In genomic region chr3:146134348-146135117, GRCh38 we compare ENCODE assay signal across 13 cellular contexts. TPM values are rescaled to one million over a fixed set of nuclear protein-coding genes. Genes with fewer than 3 reads are reported as not detected.
DNase-seq lines count a peak whose midpoint lies in the region; ATAC-seq, FAIRE-seq and TF ChIP-seq lines count a peak whose summit lies in the region.
"Had no signal": no experiment of that assay in that cellular context is flagged by ENCODE, and none has a peak within 500 bp of the region (broad histone marks: within the 10 kb centered on the region; RNA-seq: fewer than 3 reads in every experiment).

No MANE protein-coding gene starts in this region.

- H3K14ac ChIP-seq in H1 (ENCODE audit: insufficient read length): no peak overlapping the region

- in situ Hi-C loops in HepG2 (cut with HindIII; ENCODE audit: extremely low pct_ligation_motif_present, low pct_unique_long_range_greater_than_20kb): no loop called here

- H3K79me2 ChIP-seq in Karpas-422 (ENCODE audit: low read length) (no peaks in the 10 kb centered on the region), H1 (ENCODE audit: control insufficient read depth in 1 of 2, insufficient read depth in 2 of 2, low read length in 2 of 2) (peaks cover 0 to 55% of the 10 kb centered on the region in 2 experiments; a peak in 2 of 4 replicates), HepG2 (ENCODE audit: insufficient read depth, low read length) (peaks cover 99% of the 10 kb centered on the region)

- no peak overlapping the region for H4K91ac ChIP-seq in H1 (replicated peaks; ENCODE audit: insufficient read length, low read length)

- H2BK12ac ChIP-seq in H1 (ENCODE audit: low read depth, low read length): no peak overlapping the region

- ATAC-seq in HepG2: no peak; the same call in 2 of the 3 replicates
- no peak for ATAC-seq in HG02759 (IDR thresholded peaks at IDR 0.05; ENCODE audit: unreplicated experiment)
- no peak for ATAC-seq in GM21526 (IDR thresholded peaks at IDR 0.05; ENCODE audit: low FRiP score, unreplicated experiment)

- CTCF ChIA-PET in H1 (lab: Charles Lee; ENCODE audit: partially characterized antibody) (no interaction called here), HepG2 (lab: Yijun Ruan, JAX; ENCODE audit: low intra/inter-chr PET ratio, low total read pairs) (no interaction called here)

- no peaks in the 10 kb centered on the region; the same call in 1 of the 2 replicates for H3K9me2 ChIP-seq in Karpas-422 (replicated peaks; ENCODE audit: insufficient read depth, low read length)

- intact Hi-C loops in HepG2 (cut with micrococcal nuclease; ENCODE audit: unreplicated experiment): loop anchor here (1.0 kb wide), 1 partner anchor 8 kb away; no protein-coding TSS in a partner anchor

- H3K4me3 ChIP-seq in Karpas-422 (ENCODE audit: low read length) (no peak overlapping the region), H1 (ENCODE audit: extremely low read depth in 1 of 4, insufficient read depth in 2 of 4, low read depth in 3 of 4, low read length in 4 of 4) (0 out of 8 replicates have a peak overlapping the region, but pooled peaks of 1 of the 4 experiments have one; percentile 11), HepG2 (replicated peaks in 1 of 3; ENCODE audit: insufficient read depth in 1 of 3, low read depth in 2 of 3, low read length in 3 of 3) (no peak overlapping the region)
- H3K4me3 ChIP-seq: ascending aorta, suprapubic skin had no signal

- no peak overlapping the region for H3K9ac ChIP-seq in Karpas-422 (ENCODE audit: low read length)
- H3K9ac ChIP-seq in H1 (replicated peaks in 1 of 4; ENCODE audit: extremely low read depth in 1 of 4, low read depth in 3 of 4, low read length in 3 of 4): no peak overlapping the region
- H3K9ac ChIP-seq in HepG2 (ENCODE audit: insufficient read depth, low read depth, low read length): no peak overlapping the region

- TF ChIP-seq CTCF in H1 (IDR thresholded peaks at IDR 0.05; ENCODE audit: control extremely low read depth in 1 of 3, insufficient read depth in 1 of 3, low read depth in 1 of 3, low read length in 3 of 3): no peak
- TF ChIP-seq CTCF in HepG2 (CRISPR knock-in tag; IDR thresholded peaks at IDR 0.05): no peak

- DNase-seq in ELF-1 (ENCODE audit: low read depth, low spot score): peak; percentile 18
- peak; percentile 17 for DNase-seq in Karpas-422
- DNase-seq in H1 (ENCODE audit: low read depth in 1 of 2, low spot score in 2 of 2): peak in 1 of 2 experiments; percentile 10
- DNase-seq in HepG2 (ENCODE audit: low spot score): peak; percentile 36
- DNase-seq in NCI-H2081 treated with DMSO at 0.1 percent for 48 hours (lab: John Stamatoyannopoulos, UW): no peak
- DNase-seq in GM12891 (ENCODE audit: insufficient read length, low spot score): no peak
- DNase-seq: activated gamma-delta T cell, AML-193 had no signal

- H3K23ac ChIP-seq in H1 (ENCODE audit: insufficient read length): no peak overlapping the region

- WGBS in H1 (ENCODE audit: extremely low coverage in 1 of 2, insufficient coverage in 1 of 2, insufficient read length in 1 of 2, insufficient replicate concordance in 2 of 2, low coverage in 1 of 2, low lambda C conversion rate in 2 of 2, missing lambda C conversion rate in 1 of 2), 2 experiments: 33% methylated on average over 5 of the region's 5 CpGs; no CpG with 5 or more reads in 1 of the 2 experiments
- 89% methylated on average over 5 of the region's 5 CpGs for WGBS in HepG2 (ENCODE audit: low lambda C conversion rate)

- no peaks in the 10 kb centered on the region for H3K23me2 ChIP-seq in H1 (ENCODE audit: low read depth, low read length)

- H3K4me2 ChIP-seq in Karpas-422 (ENCODE audit: low read depth, low read length, poor library complexity, severe bottlenecking): no peak overlapping the region
- H3K4me2 ChIP-seq in H1 (ENCODE audit: insufficient read depth in 1 of 2, low read depth in 2 of 2, low read length in 2 of 2): peak overlapping the region in 1 of 2 experiments; percentile 16; a peak in 1 of 4 replicates
- H3K4me2 ChIP-seq in HepG2 (ENCODE audit: low read depth, low read length): no peak overlapping the region

- no peak overlapping the region for H3K4ac ChIP-seq in H1 (replicated peaks; ENCODE audit: insufficient read length, low read depth, low read length)

- H3K56ac ChIP-seq in H1 (replicated peaks; ENCODE audit: insufficient read length, low read depth, low read length): no peak overlapping the region

- H2AFZ ChIP-seq in Karpas-422 (ENCODE audit: low read length): no peak overlapping the region
- H2AFZ ChIP-seq in H1 (ENCODE audit: low read length): no peak overlapping the region
- H2AFZ ChIP-seq in HepG2 (ENCODE audit: low read length): no peak overlapping the region

- no peak overlapping the region for H2AK5ac ChIP-seq in H1 (ENCODE audit: low read depth, low read length)

- H4K8ac ChIP-seq in H1 (ENCODE audit: extremely low read depth, insufficient read depth, low read length): no peak overlapping the region

- POLR2A ChIA-PET in H1 (lab: Charles Lee; ENCODE audit: partially characterized antibody): no interaction called here
- POLR2A ChIA-PET in HepG2 (lab: Yijun Ruan, JAX): interaction anchor here (2.5 kb wide), 1 partner anchor 26 kb away, joined by 9 read pairs; the partner anchor contains the start of gene PLOD2

- no peak overlapping the region for H2BK20ac ChIP-seq in H1 (ENCODE audit: low read length)

- TF ChIP-seq RAD21 in H1 (IDR thresholded peaks at IDR 0.05 in 1 of 2, conservative IDR thresholded peaks at IDR 0.05 in 1 of 2; ENCODE audit: low read depth in 2 of 2, low read length in 2 of 2) (no peak), HepG2 (CRISPR knock-in tag; IDR thresholded peaks at IDR 0.05) (no peak)

- no peak; a peak in 1 of 3 replicates for TF ChIP-seq EP300 in H1 (IDR thresholded peaks at IDR 0.05; ENCODE audit: borderline replicate concordance in 1 of 2, low read depth in 2 of 2, low read length in 2 of 2)
- TF ChIP-seq EP300 in HepG2 (IDR thresholded peaks at IDR 0.05; ENCODE audit: low read depth in 2 of 2, low read length in 2 of 2): no peak
- TF ChIP-seq EP300 in HepG2 (CRISPR knock-in tag; IDR thresholded peaks at IDR 0.05; ENCODE audit: borderline replicate concordance): no peak

- FAIRE-seq in H1 (lab: Jason Lieb, UNC): peak; percentile 63
- no peak for FAIRE-seq in HepG2 (lab: Jason Lieb, UNC)
- FAIRE-seq in GM12891 (lab: Jason Lieb, UNC): no peak
- FAIRE-seq: frontal cortex had no signal

- H2BK15ac ChIP-seq in H1 (ENCODE audit: low read length): no peak overlapping the region

- H3K4me1 ChIP-seq in Karpas-422 (ENCODE audit: low read length) (no peaks in the 10 kb centered on the region), H1 (replicated peaks in 1 of 4; ENCODE audit: control insufficient read depth in 3 of 4, insufficient read depth in 4 of 4, low read length in 3 of 4) (peaks cover 0 to 9% (median 2%) of the 10 kb centered on the region in 4 experiments; a peak in 1 of 7 replicates), HepG2 (ENCODE audit: insufficient read depth, low read length) (peaks cover 73% of the 10 kb centered on the region)
- H3K4me1 ChIP-seq: suprapubic skin had no signal

- no peaks in the 10 kb centered on the region for H4K20me1 ChIP-seq in Karpas-422 (ENCODE audit: insufficient read depth, low read depth, low read length)
- H4K20me1 ChIP-seq in H1 (replicated peaks in 1 of 2; ENCODE audit: control insufficient read depth in 1 of 2, insufficient read depth in 2 of 2, low read length in 2 of 2): no peaks in the 10 kb centered on the region
- peaks cover 99% of the 10 kb centered on the region for H4K20me1 ChIP-seq in HepG2 (ENCODE audit: insufficient read depth, low read length)

- no peak overlapping the region for H2BK5ac ChIP-seq in H1 (ENCODE audit: low read depth, low read length)

- H4K5ac ChIP-seq in H1 (ENCODE audit: insufficient read length, low read depth, low read length): peak overlapping the region; percentile 20

- H2BK120ac ChIP-seq in H1 (replicated peaks; ENCODE audit: low read depth, low read length): no peak overlapping the region

- H3K9me3 ChIP-seq in Karpas-422 (ENCODE audit: low read length) (no peaks in the 10 kb centered on the region), H1 (ENCODE audit: insufficient read depth in 2 of 2, low read depth in 1 of 2, low read length in 1 of 2) (no peaks in the 10 kb centered on the region), HepG2 (ENCODE audit: low read length) (no peaks in the 10 kb centered on the region)
- H3K9me3 ChIP-seq: ascending aorta, suprapubic skin had no signal

- H3K27ac ChIP-seq in Karpas-422 (ENCODE audit: low read length) (no peak overlapping the region), H1 (ENCODE audit: low read depth, low read length) (no peak overlapping the region), HepG2 (ENCODE audit: extremely low read length, insufficient read depth, low read length) (peak overlapping the region; percentile 41)
- H3K27ac ChIP-seq: suprapubic skin had no signal

- H3K18ac ChIP-seq in H1 (ENCODE audit: extremely low read depth, low read length): no peak overlapping the region

- H3K27me3 ChIP-seq in Karpas-422 (ENCODE audit: low read length) (no peaks in the 10 kb centered on the region), H1 (replicated peaks in 1 of 4; ENCODE audit: control insufficient read depth in 3 of 4, extremely low read depth in 1 of 4, insufficient read depth in 3 of 4, low read length in 3 of 4) (no peaks in the 10 kb centered on the region), HepG2 (ENCODE audit: control insufficient read depth in 1 of 2, insufficient read depth in 2 of 2, low read length in 2 of 2) (no peaks in the 10 kb centered on the region)
- H3K27me3 ChIP-seq: ascending aorta, suprapubic skin had no signal

- TF ChIP-seq POLR2A in H1 (IDR thresholded peaks at IDR 0.05; ENCODE audit: control extremely low read depth in 1 of 2, low read depth in 2 of 2, low read length in 2 of 2) (no peak), HepG2 (IDR thresholded peaks at IDR 0.05; ENCODE audit: insufficient read depth in 1 of 2, low read depth in 2 of 2, low read length in 2 of 2) (no peak), GM12891 (IDR thresholded peaks at IDR 0.05; ENCODE audit: low read depth, low read length) (no peak)

- H3K36me3 ChIP-seq in Karpas-422 (ENCODE audit: insufficient read depth, low read length): no peaks in the 10 kb centered on the region
- H3K36me3 ChIP-seq in H1 (ENCODE audit: control insufficient read depth in 2 of 4, insufficient read depth in 4 of 4, low read length in 3 of 4): no peaks in the 10 kb centered on the region
- peaks cover 3 to 38% of the 10 kb centered on the region in 2 experiments for H3K36me3 ChIP-seq in HepG2 (replicated peaks in 1 of 2; ENCODE audit: control insufficient read depth in 1 of 2, insufficient read depth in 2 of 2, low read length in 2 of 2)
- H3K36me3 ChIP-seq: ascending aorta, suprapubic skin had no signal

- H3K79me1 ChIP-seq in H1 (ENCODE audit: low read depth, low read length): no peaks in the 10 kb centered on the region

- BruUV-seq in HepG2 (replicated peaks; lab: Mats Ljungman, UMichigan): no TSS peak

RNA-seq across cellular contexts. Expression of gene PLOD2, which starts 26.5 kb away (rescaled TPM):
- total RNA-seq in Karpas-422 (2014; rRNA removed; shearing (Covaris generic); ENCODE audit: low replicate concordance): not detected in 2 replicates
- 25.7 and 28.7 TPM in 2 replicates for total RNA-seq in H1 (2021; fragmentation: NEBNext Ultra II Directional; extraction: Animal tissue kit (Norgen Biotek cat#: 25700))
- polyA plus RNA-seq in H1 (2011; rRNA removed): 2.5 and 4.0 TPM in 2 replicates
- polyA plus RNA-seq in H1 (2011; cell fraction: cytosol; rRNA removed): 5.9 TPM
- 3.4 TPM for polyA plus RNA-seq in H1 (2011; cell fraction: nucleus; rRNA removed)
- polyA plus RNA-seq in H1 (2012, experiment 1 of 2): 9.4 to 20.5 TPM (median 15.2 TPM) in 4 replicates
- 1.1 TPM for polyA plus RNA-seq in H1 (2012, experiment 2 of 2)
- polyA plus RNA-seq in H1 (2013, experiment 1 of 2): 66.7 TPM
- 69.8 TPM for polyA plus RNA-seq in H1 (2013, experiment 2 of 2)
- 5.1 and 9.2 TPM in 2 replicates for polyA minus RNA-seq in H1 (2011; rRNA and poly(A)+ RNA removed)
- polyA minus RNA-seq in H1 (2011; cell fraction: cytosol; rRNA and poly(A)+ RNA removed): 6.1 TPM
- polyA minus RNA-seq in H1 (2011; cell fraction: nucleus; rRNA and poly(A)+ RNA removed): 14.6 TPM
- total RNA-seq in HepG2 (2016; rRNA removed; fragmentation: Illumina TruSeq; extraction: Trizol): 65.4 and 107 TPM in 2 replicates
- 55.1 and 56.4 TPM in 2 replicates for total RNA-seq in HepG2 (2016; cell fraction: cytosol; rRNA removed; fragmentation: Illumina TruSeq; extraction: Trizol; ENCODE audit: low read depth)
- total RNA-seq in HepG2 (2016; cell fraction: insoluble cytoplasmic fraction; rRNA removed; fragmentation: Illumina TruSeq; extraction: Trizol): 58.2 and 109 TPM in 2 replicates
- total RNA-seq in HepG2 (2016; cell fraction: membrane; rRNA removed; fragmentation: Illumina TruSeq; extraction: Trizol): 31.2 and 40.2 TPM in 2 replicates
- total RNA-seq in HepG2 (2016; cell fraction: nucleus; rRNA removed; fragmentation: Illumina TruSeq; extraction: Trizol): 140 and 154 TPM in 2 replicates
- 117 and 161 TPM in 2 replicates for polyA plus RNA-seq in HepG2 (2011; rRNA removed)
- 48.7 and 83.1 TPM in 2 replicates for polyA plus RNA-seq in HepG2 (2011; cell fraction: cytosol; rRNA removed)
- 63.2 and 66.3 TPM in 2 replicates for polyA plus RNA-seq in HepG2 (2011; cell fraction: nucleus; rRNA removed)
- polyA plus RNA-seq in HepG2 (2012): 380 and 471 TPM in 2 replicates
- 4.4 and 5.3 TPM in 2 replicates for polyA plus RNA-seq in HepG2 (2016; cell fraction: cytosol; fragmentation: Illumina TruSeq; extraction: Trizol; ENCODE audit: low read depth)
- polyA plus RNA-seq in HepG2 (2016; cell fraction: insoluble cytoplasmic fraction; fragmentation: Illumina TruSeq; extraction: Trizol; ENCODE audit: low read depth): 50.2 and 53.0 TPM in 2 replicates
- polyA plus RNA-seq in HepG2 (2016; cell fraction: membrane; fragmentation: Illumina TruSeq; extraction: Trizol; ENCODE audit: low read depth): 12.8 and 17.0 TPM in 2 replicates
- 140 and 144 TPM in 2 replicates for polyA plus RNA-seq in HepG2 (2016; cell fraction: nucleus; fragmentation: Illumina TruSeq; extraction: Trizol; ENCODE audit: insufficient read depth, low read depth)
- polyA minus RNA-seq in HepG2 (2011; rRNA and poly(A)+ RNA removed; ENCODE audit: low replicate concordance): 4.7 and 59.2 TPM in 2 replicates
- polyA minus RNA-seq in HepG2 (2011; cell fraction: cytosol; rRNA and poly(A)+ RNA removed): 147 and 173 TPM in 2 replicates
- polyA minus RNA-seq in HepG2 (2011; cell fraction: nucleus; rRNA and poly(A)+ RNA removed): 370 and 469 TPM in 2 replicates
- 0.86 TPM for polyA plus RNA-seq in GM12891 (2012; ENCODE audit: low read depth, missing spikeins)

Comparison
In these comparisons a context has a peak if more than half of its experiments do, and no peak if none do; other contexts are left out.
1. DNase-seq: peak in ELF-1 (single experiment), Karpas-422 (single experiment) and HepG2 (single experiment); none in NCI-H2081 treated with DMSO at 0.1 percent for 48 hours (single experiment) and GM12891 (single experiment).
2. RNA of gene PLOD2, which starts 26.5 kb away (total RNA-seq): 31.2 to 154 TPM in HepG2 and 25.7 to 28.7 TPM in H1; not detected in Karpas-422; every median in the first group is over 10 times any median in the second.